Comparison of ENCODE assay signal across 16 cellular contexts in genomic region chr10:68302871-68303270, GRCh38. TPM values are rescaled to one million over a fixed set of nuclear protein-coding genes. Genes with fewer than 3 reads are reported as not detected.
DNase-seq lines count a peak whose midpoint lies in the region; ATAC-seq and TF ChIP-seq lines count a peak whose summit lies in the region.
"Had no signal": no experiment of that assay in that cellular context is flagged by ENCODE, and none has a peak within 500 bp of the region (broad histone marks: within the 10 kb centered on the region; RNA-seq: fewer than 3 reads in every experiment).

No MANE protein-coding gene starts in this region.

- H3K27ac ChIP-seq in HEK293 (ENCODE audit: extremely low read depth, low read depth, low read length), result no peak overlapping the region
- H3K27ac ChIP-seq in OCI-LY1 (ENCODE audit: low read depth, low read length, poor library complexity, severe bottlenecking), result peak overlapping the region; percentile 99
- no peak overlapping the region for H3K27ac ChIP-seq in dorsolateral prefrontal cortex
- H3K27ac ChIP-seq: A549; BLaER1 treated with 17β-estradiol and CSF1 and Interleukin-3, amounts not matched to agents 10 nM and 100 nM; C4-2B had no signal

- POLR2A ChIA-PET in HEK293 (lab: Yijun Ruan, JAX), result no interaction called here

- peak; percentile 44 for DNase-seq in left lobe of liver (ENCODE audit: low spot score)
- no peak for DNase-seq in stimulated activated CD4-positive, alpha-beta T cell treated with anti-CD3 and anti-CD28 coated beads, Interleukin-4, amount 100 ng/mL, for 24 hours
- no peak for DNase-seq in dorsolateral prefrontal cortex
- DNase-seq in DMS79 (lab: John Stamatoyannopoulos, UW), result no peak
- DNase-seq: CD4-positive, alpha-beta T cell; CD8-positive, alpha-beta T cell; DND-41; GDM1 had no signal

- H3F3A ChIP-seq in OCI-LY1 (ENCODE audit: insufficient read depth, low read length), result peaks cover 9% of the 10 kb centered on the region; the same call in 1 of the 2 replicates

- no peak overlapping the region for H3K4me2 ChIP-seq in OCI-LY1 (ENCODE audit: low read length)
- H3K4me2 ChIP-seq: BLaER1 treated with 17β-estradiol and CSF1 and Interleukin-3, amounts not matched to agents 10 nM and 100 nM had no signal

- H2AFZ ChIP-seq in OCI-LY1 (ENCODE audit: low read length), result no peak overlapping the region

- H3K79me2 ChIP-seq in OCI-LY1 (ENCODE audit: insufficient read depth, low read length), result no peaks in the 10 kb centered on the region

- intact Hi-C loops in dorsolateral prefrontal cortex (cut with DNase I), result loop anchor here (2.0 to 5.0 kb wide), 2 partner anchors 91 to 94 kb away; no protein-coding TSS in a partner anchor

- no peaks in the 10 kb centered on the region for H3K4me1 ChIP-seq in HEK293 (ENCODE audit: control insufficient read depth, insufficient read depth, low read length)
- H3K4me1 ChIP-seq in OCI-LY1 (ENCODE audit: insufficient read depth, low read length, severe bottlenecking), result peaks cover 48% of the 10 kb centered on the region

- no peaks in the 10 kb centered on the region for H3K36me3 ChIP-seq in HEK293 (ENCODE audit: control insufficient read depth in 2 of 2, insufficient read depth in 1 of 2, low read length in 2 of 2)
- H3K36me3 ChIP-seq in OCI-LY1 (ENCODE audit: insufficient read depth, low read length), result no peaks in the 10 kb centered on the region
- H3K36me3 ChIP-seq: BLaER1 treated with 17β-estradiol and CSF1 and Interleukin-3, amounts not matched to agents 10 nM and 100 nM had no signal

- no peaks in the 10 kb centered on the region for H3K9me3 ChIP-seq in HEK293 (ENCODE audit: control insufficient read depth, insufficient read depth, low read depth, low read length)
- H3K9me3 ChIP-seq in OCI-LY1 (ENCODE audit: low read length), result no peaks in the 10 kb centered on the region
- H3K9me3 ChIP-seq: A549; BLaER1 treated with 17β-estradiol and CSF1 and Interleukin-3, amounts not matched to agents 10 nM and 100 nM; Caco-2 had no signal

- ATAC-seq in left lobe of liver, result no peak
- ATAC-seq in GM21576 (IDR thresholded peaks at IDR 0.05; ENCODE audit: unreplicated experiment), result no peak

- TF ChIP-seq CTCF in HEK293 (tag by site-specific recombination; IDR thresholded peaks at IDR 0.05) (no peak), OCI-LY1 (IDR thresholded peaks at IDR 0.05; ENCODE audit: low read length) (no peak), dorsolateral prefrontal cortex (IDR thresholded peaks at IDR 0.05 in 54 of 56, conservative IDR thresholded peaks at IDR 0.05 in 2 of 56; ENCODE audit: low read depth in 1 of 56, partially characterized antibody in 56 of 56) (no peak)

- H4K20me1 ChIP-seq in OCI-LY1 (ENCODE audit: insufficient read depth, low read length), result no peaks in the 10 kb centered on the region
- H4K20me1 ChIP-seq: BLaER1 treated with 17β-estradiol and CSF1 and Interleukin-3, amounts not matched to agents 10 nM and 100 nM had no signal

- H3K9me2 ChIP-seq in OCI-LY1 (ENCODE audit: low read depth, low read length), result no peaks in the 10 kb centered on the region

- H3K4me3 ChIP-seq in HEK293 (ENCODE audit: low read depth, low read length), result no peak overlapping the region
- H3K4me3 ChIP-seq in OCI-LY1 (ENCODE audit: low read depth, low read length, poor library complexity, severe bottlenecking), result no peak overlapping the region
- no peak overlapping the region for H3K4me3 ChIP-seq in dorsolateral prefrontal cortex
- H3K4me3 ChIP-seq: A549; BLaER1 treated with 17β-estradiol and CSF1 and Interleukin-3, amounts not matched to agents 10 nM and 100 nM; GM12878 had no signal

- H3K27me3 ChIP-seq in OCI-LY1 (ENCODE audit: insufficient read depth, low read length) (no peaks in the 10 kb centered on the region), dorsolateral prefrontal cortex (no peaks in the 10 kb centered on the region)
- H3K27me3 ChIP-seq: BLaER1 treated with 17β-estradiol and CSF1 and Interleukin-3, amounts not matched to agents 10 nM and 100 nM had no signal

- H3K9ac ChIP-seq in OCI-LY1 (ENCODE audit: low read length), result no peak overlapping the region
- H3K9ac ChIP-seq: BLaER1 treated with 17β-estradiol and CSF1 and Interleukin-3, amounts not matched to agents 10 nM and 100 nM had no signal

- CTCF ChIA-PET in HEK293 (lab: Yijun Ruan, JAX), result interaction anchor here (0.6 to 3.6 kb wide), 12 partner anchors 10 to 447 kb away, joined by 3 to 73 read pairs (median 4); no protein-coding TSS in a partner anchor

TF ChIP-seq in HEK293, 187 proteins besides CTCF, POLR2A, EP300 and RAD21 (continues in another document):
- TF ChIP-seq TRIM28 (IDR thresholded peaks at IDR 0.05; ENCODE audit: borderline replicate concordance, low read length), result no peak
- peak; percentile 45; the same call in 1 of the 2 replicates for TF ChIP-seq ZBTB11 (tag by site-specific recombination; conservative IDR thresholded peaks at IDR 0.05; ENCODE audit: low read depth)
- no peak for TF ChIP-seq ZNF610 (tag by site-specific recombination; IDR thresholded peaks at IDR 0.05; ENCODE audit: borderline replicate concordance)
- TF ChIP-seq ZNF280D (tag by site-specific recombination; IDR thresholded peaks at IDR 0.05), result no peak
- no peak for TF ChIP-seq GLIS1 (tag by site-specific recombination; IDR thresholded peaks at IDR 0.05)
- no peak for TF ChIP-seq ZBTB17 (tag by site-specific recombination; IDR thresholded peaks at IDR 0.05)
- no peak for TF ChIP-seq MYNN (tag by site-specific recombination; IDR thresholded peaks at IDR 0.05; ENCODE audit: borderline replicate concordance)
- TF ChIP-seq ZNF398 (tag by site-specific recombination; IDR thresholded peaks at IDR 0.05), result no peak

RNA-seq across cellular contexts. Expression of gene HNRNPH3, which starts 29.0 kb away (rescaled TPM):
- total RNA-seq in left lobe of liver, result 26.8 TPM
- total RNA-seq in dorsolateral prefrontal cortex, result 100 to 1,000 TPM in 113 of 120 experiments, 10 to 100 TPM in 7; 77.7 to 201 (median 131) TPM

RNA-seq across cellular contexts. Expression of gene PBLD, which starts 29.9 kb away (rescaled TPM):
- total RNA-seq in left lobe of liver (126 TPM), dorsolateral prefrontal cortex (10 to 100 TPM in 20 of 120 experiments, 1 to 10 TPM in 100; 2.8 to 18.0 (median 7.7) TPM)
